In genomic region chr16:643050-643368, GRCh38 we compare ENCODE assay signal across 8 cellular contexts. TPM values are rescaled to one million over a fixed set of nuclear protein-coding genes. Genes with fewer than 3 reads are reported as not detected.
A peak's percentile ranks its signal among the peaks of the same experiment; 100 is the strongest.
DNase-seq lines count a peak whose midpoint lies in the region; ATAC-seq and TF ChIP-seq lines count a peak whose summit lies in the region.

No MANE protein-coding gene starts in this region.

- peak overlapping the region; percentile 83 for H3K4me3 ChIP-seq in ACC112 (ENCODE audit: low read depth, low read length)
- peak overlapping the region; percentile 74 for H3K4me3 ChIP-seq in HUES48 (ENCODE audit: low read depth, low read length)
- H3K4me3 ChIP-seq in cardiac fibroblast (replicated peaks in 1 of 2; ENCODE audit: low read depth in 2 of 2, low read length in 2 of 2) = peak overlapping the region; percentile 55 to 63

- H3K9me3 ChIP-seq in HUES48 (ENCODE audit: control insufficient read depth, insufficient read depth, low read length) = no peaks in the 10 kb centered on the region

- H3K36me3 Mint-ChIP-seq in naive B cell = no peaks in the 10 kb centered on the region

- H3K27me3 ChIP-seq in ACC112 (ENCODE audit: insufficient read depth, low read length) = no peaks in the 10 kb centered on the region
- no peaks in the 10 kb centered on the region for H3K27me3 ChIP-seq in HUES48 (ENCODE audit: control insufficient read depth, insufficient read depth, low read length)

- peak overlapping the region; percentile 63 to 85 (median 75) for H3K4me3 Mint-ChIP-seq in naive B cell

- H3K9ac ChIP-seq in HUES48 (ENCODE audit: low read depth, low read length) = no peak overlapping the region

- H3K79me2 ChIP-seq in ACC112 (ENCODE audit: control insufficient read depth, insufficient read depth, low read length, unreplicated experiment) = peaks cover 12% of the 10 kb centered on the region

- peaks cover 13 to 29% (median 19%) of the 10 kb centered on the region in 3 donors for H3K4me1 Mint-ChIP-seq in naive B cell

- no peak overlapping the region for H3K27ac Mint-ChIP-seq in naive B cell

- H3K27ac ChIP-seq in ACC112 (ENCODE audit: low read depth, low read length) (no peak overlapping the region), HUES48 (ENCODE audit: low read depth, low read length) (no peak overlapping the region)

- peaks cover 17% of the 10 kb centered on the region for H3K4me1 ChIP-seq in ACC112 (ENCODE audit: control insufficient read depth, insufficient read depth, low read length, unreplicated experiment)
- H3K4me1 ChIP-seq in HUES48 (ENCODE audit: control insufficient read depth, insufficient read depth, low read length) = peaks cover 11% of the 10 kb centered on the region

- no peaks in the 10 kb centered on the region for H3K9me3 Mint-ChIP-seq in naive B cell

- TF ChIP-seq CTCF in cardiac fibroblast (IDR thresholded peaks at IDR 0.05; ENCODE audit: low read depth, low read length) = no peak

- no peak for DNase-seq in cardiac fibroblast (ENCODE audit: low read depth in 2 of 2)
- DNase-seq in naive B cell = no peak
- no peak for DNase-seq in AG20443 (ENCODE audit: low spot score)

- H3K36me3 ChIP-seq in ACC112 (ENCODE audit: insufficient read depth, low read length) (no peaks in the 10 kb centered on the region), HUES48 (ENCODE audit: control insufficient read depth, insufficient read depth, low read length) (no peaks in the 10 kb centered on the region)

- H3K27me3 Mint-ChIP-seq in naive B cell = no peaks in the 10 kb centered on the region

- ATAC-seq in naive B cell (ENCODE audit: low read depth in 2 of 2) (no peak), HG02759 (IDR thresholded peaks at IDR 0.05; ENCODE audit: unreplicated experiment) (no peak), HG03457 (IDR thresholded peaks at IDR 0.05; ENCODE audit: unreplicated experiment) (no peak), GM21619 (IDR thresholded peaks at IDR 0.05; ENCODE audit: unreplicated experiment) (no peak)

- no peak overlapping the region for H2AFZ ChIP-seq in ACC112 (ENCODE audit: low read length, unreplicated experiment)

RNA-seq across cellular contexts. Expression of gene MCRIP2, which starts 1.4 kb away (rescaled TPM):
- 10 to 100 TPM; 20.8 to 46.6 (median 22.7) TPM for polyA plus RNA-seq in naive B cell (ENCODE audit: low read depth in 6 of 6)

RNA-seq across cellular contexts. Expression of gene WDR90, which starts 6.2 kb away (rescaled TPM):
- polyA plus RNA-seq in naive B cell (ENCODE audit: low read depth in 6 of 6) = 1 to 10 TPM in 2 of 6 donors, under 1 TPM in 3, not detected in 1; 0.75 to 2.3 (median 0.90) TPM

RNA-seq across cellular contexts. Expression of gene METTL26, which starts 6.9 kb away (rescaled TPM):
- polyA plus RNA-seq in naive B cell (ENCODE audit: low read depth in 6 of 6) = 10 to 100 TPM; 66.3 to 87.6 (median 84.9) TPM

RNA-seq across cellular contexts. Expression of gene WFIKKN1, which starts 12.2 kb away (rescaled TPM):
- polyA plus RNA-seq in naive B cell (ENCODE audit: low read depth in 6 of 6) = not detected

RNA-seq across cellular contexts. Expression of gene RHOT2, which starts 24.9 kb away (rescaled TPM):
- polyA plus RNA-seq in naive B cell (ENCODE audit: low read depth in 6 of 6) = 10 to 100 TPM; 22.1 to 49.1 (median 35.0) TPM
